Comparison of ENCODE assay signal across 8 cellular contexts in the genomic region with DNA sequence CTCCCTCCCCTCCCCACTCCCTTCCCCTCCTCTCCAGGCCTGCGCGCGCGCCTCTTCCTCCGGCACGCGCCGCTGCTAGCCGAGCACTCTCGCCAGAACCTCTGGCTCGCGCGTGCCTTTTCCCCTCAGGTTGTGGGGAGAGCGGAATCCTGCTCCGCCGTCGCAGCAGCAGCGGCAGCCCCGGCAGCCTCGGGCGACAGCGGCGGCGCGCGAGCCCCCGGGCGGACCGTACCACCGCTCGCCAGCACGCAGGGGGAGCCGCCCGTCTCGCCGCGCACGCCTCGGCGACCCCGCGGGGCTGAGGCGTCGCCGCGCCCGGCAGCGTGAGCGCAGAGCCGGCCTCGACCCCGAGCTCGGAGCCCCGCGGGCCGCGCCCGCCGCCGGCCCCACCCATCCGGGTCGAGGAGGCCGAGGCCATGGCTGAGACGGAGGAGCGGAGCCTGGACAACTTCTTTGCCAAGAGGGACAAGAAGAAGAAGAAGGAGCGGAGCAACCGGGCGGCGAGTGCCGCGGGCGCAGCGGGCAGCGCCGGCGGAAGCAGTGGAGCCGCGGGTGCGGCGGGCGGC.
DNase-seq lines count a peak whose midpoint lies in the region; ATAC-seq and TF ChIP-seq lines count a peak whose summit lies in the region.

Gene CDV3 (plus strand): TSS at position 58 of the 566 bp plus-strand sequence. CDS start 359 bp downstream, at position 417.

- H3K4me3 ChIP-seq in BLaER1 = peak within 1 kb of the TSS; percentile 91
- H3K4me3 ChIP-seq in astrocyte of the cerebellum (ENCODE audit: low read depth, low read length) = peak within 1 kb of the TSS; percentile 88

- H3K9ac ChIP-seq in BLaER1 = peak within 1 kb of the TSS; percentile 94

- no peaks in the 10 kb centered on the region for H3K9me3 Mint-ChIP-seq in stimulated activated naive CD8-positive, alpha-beta T cell treated with anti-CD3 and anti-CD28 coated beads, Interleukin-15, amount 100 ng/mL, for 72 hours

- H3K27ac Mint-ChIP-seq in stimulated activated naive CD8-positive, alpha-beta T cell treated with anti-CD3 and anti-CD28 coated beads, Interleukin-15, amount 100 ng/mL, for 72 hours = peak within 1 kb of the TSS; percentile 98 to 99

- H3K27ac ChIP-seq in BLaER1 = peak within 1 kb of the TSS; percentile 97

- ATAC-seq in GM19463 (IDR thresholded peaks at IDR 0.05; ENCODE audit: unreplicated experiment) (peak; percentile 25), HG03520 (IDR thresholded peaks at IDR 0.05; ENCODE audit: unreplicated experiment) (peak; percentile 27)
- ATAC-seq in stimulated activated naive CD8-positive, alpha-beta T cell treated with anti-CD3 and anti-CD28 coated beads, Interleukin-15, amount 100 ng/mL, for 72 hours = peak; percentile 54

- H3K27me3 Mint-ChIP-seq in stimulated activated naive CD8-positive, alpha-beta T cell treated with anti-CD3 and anti-CD28 coated beads, Interleukin-15, amount 100 ng/mL, for 72 hours = no peaks in the 10 kb centered on the region

- H3K4me1 Mint-ChIP-seq in stimulated activated naive CD8-positive, alpha-beta T cell treated with anti-CD3 and anti-CD28 coated beads, Interleukin-15, amount 100 ng/mL, for 72 hours = peaks cover 62% of the 10 kb centered on the region

- H3K4me2 ChIP-seq in BLaER1 = peak within 1 kb of the TSS; percentile 90

- no peaks in the 10 kb centered on the region for H3K9me3 ChIP-seq in BLaER1

- peak within 1 kb of the TSS; percentile 89 to 92 for H3K4me3 Mint-ChIP-seq in stimulated activated naive CD8-positive, alpha-beta T cell treated with anti-CD3 and anti-CD28 coated beads, Interleukin-15, amount 100 ng/mL, for 72 hours

- no peak for TF ChIP-seq CTCF in astrocyte of the cerebellum (IDR thresholded peaks at IDR 0.05; ENCODE audit: low read depth, low read length, missing control alignments)

- no peak for DNase-seq in astrocyte of the cerebellum (ENCODE audit: low read depth)
- peak; percentile 53 for DNase-seq in islet precursor cell
- no peak for DNase-seq in stimulated activated naive CD8-positive, alpha-beta T cell treated with anti-CD3 and anti-CD28 coated beads, Interleukin-15, amount 100 ng/mL, for 72 hours
- DNase-seq in DMS 273 (lab: John Stamatoyannopoulos, UW; ENCODE audit: unreplicated experiment) = no peak
- no peak for DNase-seq in NCI-H2171 (lab: John Stamatoyannopoulos, UW)

- peaks cover 38% of the 10 kb centered on the region for H3K36me3 ChIP-seq in BLaER1

- H3K27me3 ChIP-seq in BLaER1 = no peaks in the 10 kb centered on the region

- in situ Hi-C loops in astrocyte of the cerebellum (cut with HindIII; ENCODE audit: low sequenced_read_pairs) = no loop called here

- peaks cover 51% of the 10 kb centered on the region for H3K4me1 ChIP-seq in BLaER1

- H4K20me1 ChIP-seq in BLaER1 = peaks cover 47% of the 10 kb centered on the region
